Comparison of ENCODE assay signal across 8 cellular contexts in the genomic region with DNA sequence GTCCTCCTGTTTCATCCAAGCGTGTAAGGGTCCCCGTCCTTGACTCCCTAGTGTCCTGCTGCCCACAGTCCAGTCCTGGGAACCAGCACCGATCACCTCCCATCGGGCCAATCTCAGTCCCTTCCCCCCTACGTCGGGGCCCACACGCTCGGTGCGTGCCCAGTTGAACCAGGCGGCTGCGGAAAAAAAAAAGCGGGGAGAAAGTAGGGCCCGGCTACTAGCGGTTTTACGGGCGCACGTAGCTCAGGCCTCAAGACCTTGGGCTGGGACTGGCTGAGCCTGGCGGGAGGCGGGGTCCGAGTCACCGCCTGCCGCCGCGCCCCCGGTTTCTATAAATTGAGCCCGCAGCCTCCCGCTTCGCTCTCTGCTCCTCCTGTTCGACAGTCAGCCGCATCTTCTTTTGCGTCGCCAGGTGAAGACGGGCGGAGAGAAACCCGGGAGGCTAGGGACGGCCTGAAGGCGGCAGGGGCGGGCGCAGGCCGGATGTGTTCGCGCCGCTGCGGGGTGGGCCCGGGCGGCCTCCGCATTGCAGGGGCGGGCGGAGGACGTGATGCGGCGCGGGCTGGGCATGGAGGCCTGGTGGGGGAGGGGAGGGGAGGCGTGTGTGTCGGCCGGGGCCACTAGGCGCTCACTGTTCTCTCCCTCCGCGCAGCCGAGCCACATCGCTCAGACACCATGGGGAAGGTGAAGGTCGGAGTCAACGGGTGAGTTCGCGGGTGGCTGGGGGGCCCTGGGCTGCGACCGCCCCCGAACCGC. TPM values are rescaled to one million over a fixed set of nuclear protein-coding genes. Genes with fewer than 3 reads are reported as not detected.
DNase-seq lines count a peak whose midpoint lies in the region; ATAC-seq and TF ChIP-seq lines count a peak whose summit lies in the region.

A gene (plus strand): TSS at position 360 of the 756 bp plus-strand sequence. CDS start 316 bp downstream, at position 676.

- in situ Hi-C loops in GM18951 (cut with MboI; ENCODE audit: low sequenced_read_pairs, unreplicated experiment): no loop called here

- intact Hi-C loops in activated B cell treated with CpG ODN at 0.5 μM for 24 hours (cut with micrococcal nuclease): loop anchor here (1.0 kb wide), 2 partner anchors 41 to 64 kb away; a partner anchor contains a TSS

- CTCF ChIA-PET in activated B cell treated with CpG ODN at 0.5 μM for 24 hours (lab: Charles Lee): interaction anchor here (1.4 kb wide), 1 partner anchor 110 kb away, joined by 11 read pairs; no protein-coding TSS in a partner anchor

- no peaks in the 10 kb centered on the region for H3K9me3 Mint-ChIP-seq in activated B cell treated with CpG ODN at 0.5 μM for 24 hours

- peak; percentile 94 for DNase-seq in AG08396 (ENCODE audit: low spot score)
- DNase-seq in NCI-H226: peak; percentile 98
- peak; percentile 75 for DNase-seq in activated B cell treated with CpG ODN at 0.5 μM for 24 hours
- peak; percentile 98 for DNase-seq in cardiac fibroblast (ENCODE audit: low read depth in 2 of 2)
- DNase-seq in inferior parietal cortex (ENCODE audit: extremely low spot score): peak; percentile 94
- peak; percentile 86 for DNase-seq in stimulated activated CD4-positive, alpha-beta T cell treated with anti-CD3 and anti-CD28 coated beads, Interleukin-12 subunit alpha, Interleukin-12 subunit beta, amount 100 ng/mL, for 4 hours

- H3K4me1 Mint-ChIP-seq in activated B cell treated with CpG ODN at 0.5 μM for 24 hours: peaks cover 47% of the 10 kb centered on the region

- no peaks in the 10 kb centered on the region for H3K27me3 Mint-ChIP-seq in activated B cell treated with CpG ODN at 0.5 μM for 24 hours

- peak; percentile 65 for ATAC-seq in HG03175 (IDR thresholded peaks at IDR 0.05; ENCODE audit: unreplicated experiment)
- peak; percentile 70 for ATAC-seq in activated B cell treated with CpG ODN at 0.5 μM for 24 hours (ENCODE audit: low read depth)

- peak within 1 kb of the TSS; percentile 94 for H3K4me3 Mint-ChIP-seq in activated B cell treated with CpG ODN at 0.5 μM for 24 hours

- peak; percentile 100 for TF ChIP-seq POLR2A in GM18951 (IDR thresholded peaks at IDR 0.05; ENCODE audit: extremely low read depth, insufficient read depth, insufficient read length)

- H3K36me3 Mint-ChIP-seq in activated B cell treated with CpG ODN at 0.5 μM for 24 hours (ENCODE audit: low read depth): peaks cover 54% of the 10 kb centered on the region

- H3K27ac Mint-ChIP-seq in activated B cell treated with CpG ODN at 0.5 μM for 24 hours: peak within 1 kb of the TSS; percentile 93

- H3K4me3 ChIP-seq in cardiac fibroblast (replicated peaks in 1 of 2; ENCODE audit: low read depth in 2 of 2, low read length in 2 of 2): peak within 1 kb of the TSS; percentile 97 to 99

- POLR2A ChIA-PET in activated B cell treated with CpG ODN at 0.5 μM for 24 hours (lab: Charles Lee): interaction anchor here (0.6 to 3.6 kb wide), 26 partner anchors 20 to 428 kb away, joined by 3 to 71 read pairs (median 6); a partner anchor contains a TSS

- TF ChIP-seq CTCF in activated B cell treated with CpG ODN at 0.5 μM for 24 hours (IDR thresholded peaks at IDR 0.05) (no peak), cardiac fibroblast (IDR thresholded peaks at IDR 0.05; ENCODE audit: low read depth, low read length) (no peak)

RNA-seq across cellular contexts. Expression of the gene that starts here (rescaled TPM):
- 1,003 and 1,033 TPM in 2 replicates for total RNA-seq in activated B cell treated with CpG ODN at 0.5 μM for 24 hours

Comparison
In these comparisons a context has a peak if more than half of its experiments do, and no peak if none do; other contexts are left out.
1. Peak in every context shown above with its lines: DNase-seq, ATAC-seq and H3K4me3 ChIP-seq.